Comparison of ENCODE assay signal across 2 cellular contexts in genomic region chr4:1369484-1370079, GRCh38.
A peak's percentile ranks its signal among the peaks of the same experiment; 100 is the strongest.
TF ChIP-seq lines count a peak whose summit lies in the region.

No MANE protein-coding gene starts in this region.

TF ChIP-seq in liver, 16 proteins besides CTCF, POLR2A, EP300 and RAD21:
- TF ChIP-seq FOXA2 (IDR thresholded peaks at IDR 0.05) (peak; percentile 24), SP1 (IDR thresholded peaks at IDR 0.05) (no peak)
TF ChIP-seq in liver: peak in this region for 1.

TF ChIP-seq in HepG2, 621 proteins besides CTCF, POLR2A, EP300 and RAD21:
- TF ChIP-seq SRY (CRISPR knock-in tag; IDR thresholded peaks at IDR 0.05), result no peak
- TF ChIP-seq, protein P1, sequence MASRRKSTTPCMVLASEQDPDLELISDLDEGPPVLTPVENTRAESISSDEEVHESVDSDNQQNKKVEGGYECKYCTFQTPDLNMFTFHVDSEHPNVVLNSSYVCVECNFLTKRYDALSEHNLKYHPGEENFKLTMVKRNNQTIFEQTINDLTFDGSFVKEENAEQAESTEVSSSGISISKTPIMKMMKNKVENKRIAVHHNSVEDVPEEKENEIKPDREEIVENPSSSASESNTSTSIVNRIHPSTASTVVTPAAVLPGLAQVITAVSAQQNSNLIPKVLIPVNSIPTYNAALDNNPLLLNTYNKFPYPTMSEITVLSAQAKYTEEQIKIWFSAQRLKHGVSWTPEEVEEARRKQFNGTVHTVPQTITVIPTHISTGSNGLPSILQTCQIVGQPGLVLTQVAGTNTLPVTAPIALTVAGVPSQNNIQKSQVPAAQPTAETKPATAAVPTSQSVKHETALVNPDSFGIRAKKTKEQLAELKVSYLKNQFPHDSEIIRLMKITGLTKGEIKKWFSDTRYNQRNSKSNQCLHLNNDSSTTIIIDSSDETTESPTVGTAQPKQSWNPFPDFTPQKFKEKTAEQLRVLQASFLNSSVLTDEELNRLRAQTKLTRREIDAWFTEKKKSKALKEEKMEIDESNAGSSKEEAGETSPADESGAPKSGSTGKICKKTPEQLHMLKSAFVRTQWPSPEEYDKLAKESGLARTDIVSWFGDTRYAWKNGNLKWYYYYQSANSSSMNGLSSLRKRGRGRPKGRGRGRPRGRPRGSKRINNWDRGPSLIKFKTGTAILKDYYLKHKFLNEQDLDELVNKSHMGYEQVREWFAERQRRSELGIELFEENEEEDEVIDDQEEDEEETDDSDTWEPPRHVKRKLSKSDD (CRISPR knock-in tag; IDR thresholded peaks at IDR 0.05; ENCODE audit: low read depth), result no peak
